8 cellular contexts compared by ENCODE assay signal in genomic region chr16:30429678-30430427, GRCh38. TPM values are rescaled to one million over a fixed set of nuclear protein-coding genes. Genes with fewer than 3 reads are reported as not detected.
DNase-seq lines count a peak whose midpoint lies in the region; ATAC-seq, FAIRE-seq and TF ChIP-seq lines count a peak whose summit lies in the region.

DCTPP1 (minus strand) TSS chr16:30430030; CDS start chr16:30429980, 50 bp downstream.

- H3K9me3 ChIP-seq in ES-I3 (ENCODE audit: control insufficient read depth, insufficient read depth, low read length) (no peaks in the 10 kb centered on the region), RWPE2 (ENCODE audit: severe bottlenecking) (no peaks in the 10 kb centered on the region), stomach (no peaks in the 10 kb centered on the region)

- H3K27ac ChIP-seq in RWPE2 (ENCODE audit: poor library complexity, severe bottlenecking) (peak within 1 kb of the TSS; percentile 50), stomach (peak within 1 kb of the TSS; percentile 83 to 90 (median 85))

- H3K4me3 ChIP-seq in RWPE2 (ENCODE audit: severe bottlenecking) (peak within 1 kb of the TSS; percentile 66), stomach (peak within 1 kb of the TSS; percentile 69 to 82 (median 74))

- peak; percentile 84 for FAIRE-seq in H54 (lab: Jason Lieb, UNC)

- peaks cover 16% of the 10 kb centered on the region for H3K27me3 Mint-ChIP-seq in nephron progenitor cell (ENCODE audit: low read depth, poor library complexity)

- no peak within 1 kb of the TSS for H3K4me3 Mint-ChIP-seq in nephron progenitor cell

- H3K27me3 ChIP-seq in RWPE2 (ENCODE audit: insufficient read depth, poor library complexity, severe bottlenecking) (no peaks in the 10 kb centered on the region), stomach (no peaks in the 10 kb centered on the region)

- H3K36me3 Mint-ChIP-seq in nephron progenitor cell (ENCODE audit: low read depth) = peaks cover 30% of the 10 kb centered on the region

- TF ChIP-seq CTCF in RWPE2 (IDR thresholded peaks at IDR 0.05; ENCODE audit: poor library complexity, severe bottlenecking) = peak; percentile 96
- TF ChIP-seq CTCF in nephron progenitor cell (IDR thresholded peaks at IDR 0.05) = peak; percentile 73
- peak in 6 of 7 experiments; percentile 29 to 96 (median 76) for TF ChIP-seq CTCF in stomach (IDR thresholded peaks at IDR 0.05)

- H3K27ac Mint-ChIP-seq in nephron progenitor cell = no peak within 1 kb of the TSS

- H3K4me1 ChIP-seq in ES-I3 (ENCODE audit: insufficient read depth, low read length) = peaks cover 10% of the 10 kb centered on the region; the same call in 1 of the 2 replicates
- peaks cover 5% of the 10 kb centered on the region for H3K4me1 ChIP-seq in RWPE2 (ENCODE audit: insufficient read depth, poor library complexity, severe bottlenecking)
- peaks cover 9 to 25% (median 25%) of the 10 kb centered on the region in 4 donors for H3K4me1 ChIP-seq in stomach

- TF ChIP-seq POLR2A in H54 (IDR thresholded peaks at IDR 0.05; ENCODE audit: low read depth, low read length) (peak; percentile 25; the same call in 1 of the 2 replicates), stomach (IDR thresholded peaks at IDR 0.05) (no peak)

- peaks cover 4% of the 10 kb centered on the region for H3K9me3 Mint-ChIP-seq in nephron progenitor cell

- ATAC-seq in RWPE2 (ENCODE audit: low read depth) = peak; percentile 99

- peak within 1 kb of the TSS; percentile 77 for H3K9ac ChIP-seq in ES-I3 (ENCODE audit: low read depth, low read length)

- WGBS in stomach, 5 donors = 0 to 2% (median 1%) methylated on average over 23 to 49 of the region's 49 CpGs

- H3K36me3 ChIP-seq in ES-I3 (ENCODE audit: insufficient read depth, low read length) = 0 out of 2 replicates have a peak, but pooled peaks cover under 1% of the 10 kb centered on the region
- peaks cover 28% of the 10 kb centered on the region for H3K36me3 ChIP-seq in RWPE2 (ENCODE audit: low read depth)
- H3K36me3 ChIP-seq in stomach = peaks cover under 1 to 24% (median 23%) of the 10 kb centered on the region in 4 donors

- H3K4me1 Mint-ChIP-seq in nephron progenitor cell = peaks cover 19% of the 10 kb centered on the region

- DNase-seq in H54 (ENCODE audit: insufficient read length, low spot score) (peak; percentile 93), LoVo (ENCODE audit: low spot score) (peak; percentile 100), RWPE2 (ENCODE audit: low spot score) (peak; percentile 98), fibroblast of the conjunctiva (ENCODE audit: low read depth) (peak; percentile 93), nephron progenitor cell (peak; percentile 90), stomach (peak; percentile 96)
- peak; percentile 91 for DNase-seq in activated T-helper 9 cell treated with anti-CD3 and anti-CD28 coated beads, Interleukin-2, amount 50 U/mL, for 16 hours (ENCODE audit: low read depth)

- TF ChIP-seq EP300 in stomach (IDR thresholded peaks at IDR 0.05) = no peak

- intact Hi-C loops in stomach (cut with DNase I; ENCODE audit: low total_unique reads) = loop anchor here (10.0 kb wide), 1 partner anchor 95 kb away; the partner anchor contains the start of gene ZNF768

RNA-seq across cellular contexts. Expression of gene DCTPP1, which starts in this region (rescaled TPM):
- 10 to 100 TPM in 4 of 5 donors, not detected in 1; 15.5 to 47.8 (median 27.1) TPM for total RNA-seq in stomach
- 10 to 100 TPM; 28.0 to 50.2 (median 50.1) TPM for polyA plus RNA-seq in stomach

Comparison
In these comparisons a context has a peak if more than half of its experiments do, and no peak if none do; other contexts are left out.
1. Peak in every context shown above with its lines: DNase-seq, ATAC-seq, H3K4me3 ChIP-seq and H3K27ac ChIP-seq.